4 cellular contexts compared by ENCODE assay signal in genomic region chr1:43413426-43413825, GRCh38. TPM values are rescaled to one million over a fixed set of nuclear protein-coding genes. Genes with fewer than 3 reads are reported as not detected.
A peak's percentile ranks its signal among the peaks of the same experiment; 100 is the strongest.
DNase-seq lines count a peak whose midpoint lies in the region; ATAC-seq, FAIRE-seq and TF ChIP-seq lines count a peak whose summit lies in the region.
"Not testable (repeated sequence)": the region's sequence is repeated elsewhere in the genome, so short reads cannot be mapped to it uniquely, and the experiment has no call there.

No MANE protein-coding gene starts in this region.

- H3K4me1 ChIP-seq in K562 (replicated peaks in 1 of 2; ENCODE audit: control insufficient read depth in 2 of 2, insufficient read depth in 2 of 2, low read length in 2 of 2), result not testable (repeated sequence)

- in situ Hi-C loops in K562 (cut with MboI), result loop anchor here (5.0 to 10.0 kb wide), 2 partner anchors 186 to 509 kb away; no protein-coding TSS in a partner anchor

- BruUV-seq in K562 (replicated peaks; lab: Mats Ljungman, UMichigan), result not testable (repeated sequence)

- H3K27ac Mint-ChIP-seq in HFFc6, result peak overlapping the region; percentile 29; the same call in 1 of the 2 replicates
- peak overlapping the region; percentile 74 for H3K27ac Mint-ChIP-seq in T-helper 17 cell
- H3K27ac Mint-ChIP-seq in activated CD8-positive, alpha-beta T cell treated with anti-CD3 and anti-CD28 coated beads, Interleukin-2, amount 10 ng/mL, durations not matched to agents 7 days and 5 days, result peak overlapping the region; percentile 2

- not testable (repeated sequence) for H3K9me3 ChIP-seq in T-helper 17 cell (ENCODE audit: control insufficient read depth, low read length, poor library complexity, severe bottlenecking); K562 (replicated peaks; ENCODE audit: control insufficient read depth, insufficient read depth, low read depth, low read length)

- not testable (repeated sequence) for H3K4me3 Mint-ChIP-seq in HFFc6; T-helper 17 cell; activated CD8-positive, alpha-beta T cell treated with anti-CD3 and anti-CD28 coated beads, Interleukin-2, amount 10 ng/mL, durations not matched to agents 7 days and 5 days

- POLR2A ChIA-PET in activated CD8-positive, alpha-beta T cell treated with anti-CD3 and anti-CD28 coated beads, Interleukin-2, amount 10 ng/mL, durations not matched to agents 7 days and 5 days (lab: Charles Lee), result not testable (repeated sequence)
- POLR2A ChIA-PET in K562 (lab: Yijun Ruan, JAX), result interaction anchor here (0.6 to 1.7 kb wide), 3 partner anchors 50 to 188 kb away, joined by 3 read pairs; no protein-coding TSS in a partner anchor

- H3K4me1 Mint-ChIP-seq in HFFc6 (ENCODE audit: low read depth) (peaks cover 27% of the 10 kb centered on the region), T-helper 17 cell (peaks cover 13% of the 10 kb centered on the region)
- not testable (repeated sequence) for H3K4me1 Mint-ChIP-seq in activated CD8-positive, alpha-beta T cell treated with anti-CD3 and anti-CD28 coated beads, Interleukin-2, amount 10 ng/mL, durations not matched to agents 7 days and 5 days (ENCODE audit: low read depth)

- not testable (repeated sequence) for H2AFZ ChIP-seq in K562 (ENCODE audit: low read depth, low read length)

- CTCF ChIA-PET in activated CD8-positive, alpha-beta T cell treated with anti-CD3 and anti-CD28 coated beads, Interleukin-2, amount 10 ng/mL, durations not matched to agents 7 days and 5 days (lab: Charles Lee), result interaction anchor here (1.6 to 4.1 kb wide), 7 partner anchors 17 to 500 kb away, joined by 5 to 85 read pairs (median 12); no protein-coding TSS in a partner anchor
- CTCF ChIA-PET in K562 (lab: Yijun Ruan, JAX; ENCODE audit: low intra/inter-chr PET ratio), result interaction anchor here (4.4 kb wide), 1 partner anchor 184 kb away, joined by 63 read pairs; no protein-coding TSS in a partner anchor

- not testable (repeated sequence) for H3K4me3 ChIP-seq in K562

- H3K27ac ChIP-seq in K562 (ENCODE audit: extremely low read depth, low read depth, low read length), result not testable (repeated sequence)

- intact Hi-C loops in K562 (cut with micrococcal nuclease), result not testable (repeated sequence)

- not testable (repeated sequence) for H3K9me3 Mint-ChIP-seq in HFFc6; activated CD8-positive, alpha-beta T cell treated with anti-CD3 and anti-CD28 coated beads, Interleukin-2, amount 10 ng/mL, durations not matched to agents 7 days and 5 days (ENCODE audit: insufficient read depth)

- not testable (repeated sequence) for TF ChIP-seq RAD21 in K562 (CRISPR knock-in tag; conservative IDR thresholded peaks at IDR 0.05 in 1 of 2, IDR thresholded peaks at IDR 0.05 in 1 of 2)

- not testable (repeated sequence) for H3K4me2 ChIP-seq in K562 (ENCODE audit: insufficient read depth, low read length)

- not testable (repeated sequence) for H3K27me3 Mint-ChIP-seq in HFFc6 (ENCODE audit: insufficient read depth); T-helper 17 cell; activated CD8-positive, alpha-beta T cell treated with anti-CD3 and anti-CD28 coated beads, Interleukin-2, amount 10 ng/mL, durations not matched to agents 7 days and 5 days (ENCODE audit: low read depth)

- H3K9ac ChIP-seq in K562 (ENCODE audit: insufficient read depth in 1 of 2, low read depth in 2 of 2, low read length in 2 of 2), result not testable (repeated sequence)

- not testable (repeated sequence) for TF ChIP-seq POLR2A in K562 (conservative IDR thresholded peaks at IDR 0.05)

- not testable (repeated sequence) for FAIRE-seq in K562 (lab: Jason Lieb, UNC)

- ATAC-seq in T-helper 17 cell; activated CD8-positive, alpha-beta T cell treated with anti-CD3 and anti-CD28 coated beads, Interleukin-2, amount 10 ng/mL, durations not matched to agents 7 days and 5 days; K562: not testable (repeated sequence)

- peaks cover 15% of the 10 kb centered on the region; the same call in 2 of the 3 replicates for H3K36me3 ChIP-seq in K562 (ENCODE audit: control insufficient read depth, insufficient read depth, low read length)

- TF ChIP-seq CTCF in HFFc6 (IDR thresholded peaks at IDR 0.05); K562 (IDR thresholded peaks at IDR 0.05 in 2 of 3, conservative IDR thresholded peaks at IDR 0.05 in 1 of 3; ENCODE audit: insufficient read depth in 2 of 3, low read depth in 1 of 3, low read length in 3 of 3): not testable (repeated sequence)

- H3K9me1 ChIP-seq in K562 (ENCODE audit: control insufficient read depth, insufficient read depth, low read length), result not testable (repeated sequence)

- not testable (repeated sequence) for H3K79me2 ChIP-seq in K562 (ENCODE audit: control insufficient read depth, insufficient read depth, low read length)

- WGBS in K562 (ENCODE audit: insufficient coverage, low coverage, missing lambda C conversion rate), result 75% methylated on average over 1 of the region's 1 CpG

- DNase-seq in HFFc6; T-helper 17 cell; activated CD8-positive, alpha-beta T cell treated with anti-CD3 and anti-CD28 coated beads, Interleukin-2, amount 10 ng/mL, durations not matched to agents 7 days and 5 days; K562 (ENCODE audit: extremely low read depth in 1 of 4, low spot score in 3 of 4): not testable (repeated sequence)

- not testable (repeated sequence) for H3K27me3 ChIP-seq in K562 (ENCODE audit: control insufficient read depth in 2 of 2, insufficient read depth in 2 of 2, low read length in 2 of 2)

- TF ChIP-seq EP300 in K562 (IDR thresholded peaks at IDR 0.05; ENCODE audit: low read length), result not testable (repeated sequence)

- peaks cover 46% of the 10 kb centered on the region for H3K36me3 Mint-ChIP-seq in HFFc6 (ENCODE audit: low read depth)
- H3K36me3 Mint-ChIP-seq in T-helper 17 cell (ENCODE audit: low read depth), result not testable (repeated sequence)
- H3K36me3 Mint-ChIP-seq in activated CD8-positive, alpha-beta T cell treated with anti-CD3 and anti-CD28 coated beads, Interleukin-2, amount 10 ng/mL, durations not matched to agents 7 days and 5 days (ENCODE audit: low read depth), result peaks cover 18% of the 10 kb centered on the region

- not testable (repeated sequence) for H4K20me1 ChIP-seq in K562 (replicated peaks; ENCODE audit: control insufficient read depth, insufficient read depth, low read length)

RNA-seq across cellular contexts. Expression of gene SZT2, which starts 23.7 kb away (rescaled TPM):
- 10 to 100 TPM; 17.2 to 21.8 (median 21.3) TPM for total RNA-seq in HFFc6 (2021; fragmentation: NEBNext Ultra II Directional; extraction: Animal tissue kit (Norgen Biotek cat#: 25700))
- total RNA-seq in T-helper 17 cell (10 to 100 TPM; 87.0 to 92.1 TPM), K562 (2014; rRNA removed) (9.2 and 11.5 TPM in 2 replicates), K562 (2014; rRNA removed; fragmentation: Illumina TruSeq; extraction: Trizol) (12.8 and 14.5 TPM in 2 replicates), K562 (2015; rRNA removed; fragmentation: Illumina TruSeq; extraction: Trizol) (14.4 and 15.8 TPM in 2 replicates), K562 (2021) (27.0 and 31.0 TPM in 2 replicates)
- total RNA-seq in activated CD8-positive, alpha-beta T cell treated with anti-CD3 and anti-CD28 coated beads, Interleukin-2, amount 10 ng/mL, durations not matched to agents 7 days and 5 days, result 10 to 100 TPM; 57.2 to 58.3 TPM
- 328 and 537 TPM in 2 replicates for total RNA-seq in K562 (2011; cell fraction: chromatin; rRNA removed; ENCODE audit: low replicate concordance)
- 162 and 172 TPM in 2 replicates for total RNA-seq in K562 (2011; cell fraction: nucleolus; rRNA removed)
- total RNA-seq in K562 (2011; cell fraction: nucleoplasm; rRNA removed), result 193 and 226 TPM in 2 replicates
- polyA plus RNA-seq in K562 (2011; rRNA removed) (9.1 and 14.4 TPM in 2 replicates), K562 (2014; fragmentation: Illumina TruSeq; extraction: Trizol) (14.7 and 15.1 TPM in 2 replicates), K562 (2014; fragmentation: Nextera tagmentation; extraction: Ambion mirVana) (1 to 10 TPM in 1 of 2 experiments, under 1 TPM in 1; 0.88 to 1.3 TPM), K562 (2014; rRNA removed) (16.7 and 18.4 TPM in 2 replicates)
- 5.5 and 7.0 TPM in 2 replicates for polyA plus RNA-seq in K562 (2011; cell fraction: cytosol; rRNA removed)
- 89.3 and 112 TPM in 2 replicates for polyA plus RNA-seq in K562 (2011; cell fraction: nucleus; rRNA removed)
- 12.1 and 24.7 TPM in 2 replicates for polyA plus RNA-seq in K562 (2012)
- polyA minus RNA-seq in K562 (2011; rRNA and poly(A)+ RNA removed), result 54.3 and 67.1 TPM in 2 replicates
- polyA minus RNA-seq in K562 (2011; cell fraction: cytosol; rRNA and poly(A)+ RNA removed), result 8.7 and 15.7 TPM in 2 replicates
- 52.0 and 88.4 TPM in 2 replicates for polyA minus RNA-seq in K562 (2011; cell fraction: nucleus; rRNA and poly(A)+ RNA removed)

RNA-seq across cellular contexts. Expression of gene MED8, which starts 23.8 kb away (rescaled TPM):
- total RNA-seq in HFFc6 (2021; fragmentation: NEBNext Ultra II Directional; extraction: Animal tissue kit (Norgen Biotek cat#: 25700)), result 10 to 100 TPM; 56.0 to 64.0 (median 60.8) TPM
- total RNA-seq in T-helper 17 cell, result 10 to 100 TPM; 13.7 to 16.4 TPM
- 10 to 100 TPM; 33.1 to 35.1 TPM for total RNA-seq in activated CD8-positive, alpha-beta T cell treated with anti-CD3 and anti-CD28 coated beads, Interleukin-2, amount 10 ng/mL, durations not matched to agents 7 days and 5 days
- 84.8 and 86.1 TPM in 2 replicates for total RNA-seq in K562 (2011; cell fraction: chromatin; rRNA removed; ENCODE audit: low replicate concordance)
- 36.7 and 38.5 TPM in 2 replicates for total RNA-seq in K562 (2011; cell fraction: nucleolus; rRNA removed)
- total RNA-seq in K562 (2011; cell fraction: nucleoplasm; rRNA removed), result 68.3 and 88.3 TPM in 2 replicates
- 51.5 and 51.7 TPM in 2 replicates for total RNA-seq in K562 (2014; rRNA removed)
- 52.7 and 56.4 TPM in 2 replicates for total RNA-seq in K562 (2014; rRNA removed; fragmentation: Illumina TruSeq; extraction: Trizol)
- total RNA-seq in K562 (2015; rRNA removed; fragmentation: Illumina TruSeq; extraction: Trizol), result 51.7 and 52.1 TPM in 2 replicates
- total RNA-seq in K562 (2021), result 57.7 and 60.7 TPM in 2 replicates
- 23.0 and 30.9 TPM in 2 replicates for polyA plus RNA-seq in K562 (2011; rRNA removed)
- polyA plus RNA-seq in K562 (2011; cell fraction: cytosol; rRNA removed), result 19.9 and 32.8 TPM in 2 replicates
- 44.6 and 77.2 TPM in 2 replicates for polyA plus RNA-seq in K562 (2011; cell fraction: nucleus; rRNA removed)
- polyA plus RNA-seq in K562 (2012), result 57.3 and 73.4 TPM in 2 replicates
- 55.3 and 60.3 TPM in 2 replicates for polyA plus RNA-seq in K562 (2014; fragmentation: Illumina TruSeq; extraction: Trizol)
- polyA plus RNA-seq in K562 (2014; fragmentation: Nextera tagmentation; extraction: Ambion mirVana), result 100 to 1,000 TPM; 104 to 120 TPM
- 32.3 and 37.6 TPM in 2 replicates for polyA plus RNA-seq in K562 (2014; rRNA removed)
- 25.5 and 32.5 TPM in 2 replicates for polyA minus RNA-seq in K562 (2011; rRNA and poly(A)+ RNA removed)
- polyA minus RNA-seq in K562 (2011; cell fraction: cytosol; rRNA and poly(A)+ RNA removed), result 13.7 and 19.7 TPM in 2 replicates
- 20.7 and 50.4 TPM in 2 replicates for polyA minus RNA-seq in K562 (2011; cell fraction: nucleus; rRNA and poly(A)+ RNA removed)

RNA-seq across cellular contexts. Expression of gene HYI, which starts 40.3 kb away (rescaled TPM):
- 10 to 100 TPM; 45.6 to 71.1 (median 61.7) TPM for total RNA-seq in HFFc6 (2021; fragmentation: NEBNext Ultra II Directional; extraction: Animal tissue kit (Norgen Biotek cat#: 25700))
- total RNA-seq in T-helper 17 cell, result 10 to 100 TPM; 14.8 to 24.1 TPM
- total RNA-seq in activated CD8-positive, alpha-beta T cell treated with anti-CD3 and anti-CD28 coated beads, Interleukin-2, amount 10 ng/mL, durations not matched to agents 7 days and 5 days, result 1 to 10 TPM; 8.4 to 9.5 TPM
- total RNA-seq in K562 (2011; cell fraction: chromatin; rRNA removed; ENCODE audit: low replicate concordance), result 2.6 and 4.9 TPM in 2 replicates
- 1.4 and 2.0 TPM in 2 replicates for total RNA-seq in K562 (2011; cell fraction: nucleolus; rRNA removed)
- 2.6 and 3.3 TPM in 2 replicates for total RNA-seq in K562 (2011; cell fraction: nucleoplasm; rRNA removed)
- 3.2 and 3.6 TPM in 2 replicates for total RNA-seq in K562 (2014; rRNA removed)
- total RNA-seq in K562 (2014; rRNA removed; fragmentation: Illumina TruSeq; extraction: Trizol), result 0.38 and 0.69 TPM in 2 replicates
- total RNA-seq in K562 (2015; rRNA removed; fragmentation: Illumina TruSeq; extraction: Trizol), result 1.7 and 1.8 TPM in 2 replicates
- total RNA-seq in K562 (2021), result 2.2 and 3.2 TPM in 2 replicates
- 1.1 and 1.2 TPM in 2 replicates for polyA plus RNA-seq in K562 (2011; rRNA removed)
- 1.3 and 1.5 TPM in 2 replicates for polyA plus RNA-seq in K562 (2011; cell fraction: cytosol; rRNA removed)
- polyA plus RNA-seq in K562 (2011; cell fraction: nucleus; rRNA removed), result 6.8 and 7.2 TPM in 2 replicates
- polyA plus RNA-seq in K562 (2012), result 10.1 and 18.1 TPM in 2 replicates
- 0.35 and 1.1 TPM in 2 replicates for polyA plus RNA-seq in K562 (2014; fragmentation: Illumina TruSeq; extraction: Trizol)
- polyA plus RNA-seq in K562 (2014; fragmentation: Nextera tagmentation; extraction: Ambion mirVana), result under 1 TPM in 1 of 2 experiments, not detected in 1; 0.04 TPM
- polyA plus RNA-seq in K562 (2014; rRNA removed), result 2.3 and 4.1 TPM in 2 replicates
- 0.32 and 0.84 TPM in 2 replicates for polyA minus RNA-seq in K562 (2011; rRNA and poly(A)+ RNA removed)
- polyA minus RNA-seq in K562 (2011; cell fraction: cytosol; rRNA and poly(A)+ RNA removed), result not detected in 2 replicates
- polyA minus RNA-seq in K562 (2011; cell fraction: nucleus; rRNA and poly(A)+ RNA removed), result 1.4 and 1.8 TPM in 2 replicates

RNA-seq across cellular contexts. Expression of gene ELOVL1, which starts 45.6 kb away (rescaled TPM):
- total RNA-seq in HFFc6 (2021; fragmentation: NEBNext Ultra II Directional; extraction: Animal tissue kit (Norgen Biotek cat#: 25700)), result 100 to 1,000 TPM; 137 to 185 (median 160) TPM
- 10 to 100 TPM; 32.3 to 36.9 TPM for total RNA-seq in T-helper 17 cell
- total RNA-seq in activated CD8-positive, alpha-beta T cell treated with anti-CD3 and anti-CD28 coated beads, Interleukin-2, amount 10 ng/mL, durations not matched to agents 7 days and 5 days, result 10 to 100 TPM; 69.6 to 71.0 TPM
- total RNA-seq in K562 (2011; cell fraction: chromatin; rRNA removed; ENCODE audit: low replicate concordance), result 99.9 and 173 TPM in 2 replicates
- total RNA-seq in K562 (2011; cell fraction: nucleolus; rRNA removed), result 189 and 197 TPM in 2 replicates
- total RNA-seq in K562 (2011; cell fraction: nucleoplasm; rRNA removed), result 151 and 160 TPM in 2 replicates
- total RNA-seq in K562 (2014; rRNA removed), result 53.4 and 73.1 TPM in 2 replicates
- total RNA-seq in K562 (2014; rRNA removed; fragmentation: Illumina TruSeq; extraction: Trizol), result 48.1 and 51.0 TPM in 2 replicates
- total RNA-seq in K562 (2015; rRNA removed; fragmentation: Illumina TruSeq; extraction: Trizol), result 65.3 and 66.6 TPM in 2 replicates
- 66.8 and 73.2 TPM in 2 replicates for total RNA-seq in K562 (2021)
- polyA plus RNA-seq in K562 (2011; rRNA removed), result 157 and 159 TPM in 2 replicates
- polyA plus RNA-seq in K562 (2011; cell fraction: cytosol; rRNA removed), result 165 and 200 TPM in 2 replicates
- 181 and 189 TPM in 2 replicates for polyA plus RNA-seq in K562 (2011; cell fraction: nucleus; rRNA removed)
- 78.5 and 117 TPM in 2 replicates for polyA plus RNA-seq in K562 (2012)
- 108 and 120 TPM in 2 replicates for polyA plus RNA-seq in K562 (2014; fragmentation: Illumina TruSeq; extraction: Trizol)
- polyA plus RNA-seq in K562 (2014; fragmentation: Nextera tagmentation; extraction: Ambion mirVana), result 100 to 1,000 TPM in 1 of 2 experiments, 10 to 100 TPM in 1; 70.3 to 147 TPM
- polyA plus RNA-seq in K562 (2014; rRNA removed), result 74.0 and 82.4 TPM in 2 replicates
- 50.4 and 62.9 TPM in 2 replicates for polyA minus RNA-seq in K562 (2011; rRNA and poly(A)+ RNA removed)
- polyA minus RNA-seq in K562 (2011; cell fraction: cytosol; rRNA and poly(A)+ RNA removed), result 24.4 and 41.4 TPM in 2 replicates
- 19.5 and 32.4 TPM in 2 replicates for polyA minus RNA-seq in K562 (2011; cell fraction: nucleus; rRNA and poly(A)+ RNA removed)

RNA-seq across cellular contexts. Expression of gene CDC20, which starts 54.6 kb away (rescaled TPM):
- 100 to 1,000 TPM in 5 of 6 experiments, 10 to 100 TPM in 1; 87.0 to 221 (median 183) TPM for total RNA-seq in HFFc6 (2021; fragmentation: NEBNext Ultra II Directional; extraction: Animal tissue kit (Norgen Biotek cat#: 25700))
- under 1 TPM; 0.65 to 0.97 TPM for total RNA-seq in T-helper 17 cell
- 100 to 1,000 TPM; 214 to 232 TPM for total RNA-seq in activated CD8-positive, alpha-beta T cell treated with anti-CD3 and anti-CD28 coated beads, Interleukin-2, amount 10 ng/mL, durations not matched to agents 7 days and 5 days
- 81.3 and 180 TPM in 2 replicates for total RNA-seq in K562 (2011; cell fraction: chromatin; rRNA removed; ENCODE audit: low replicate concordance)
- 147 and 157 TPM in 2 replicates for total RNA-seq in K562 (2011; cell fraction: nucleolus; rRNA removed)
- total RNA-seq in K562 (2011; cell fraction: nucleoplasm; rRNA removed), result 103 and 116 TPM in 2 replicates
- 183 and 244 TPM in 2 replicates for total RNA-seq in K562 (2014; rRNA removed)
- 94.5 and 106 TPM in 2 replicates for total RNA-seq in K562 (2014; rRNA removed; fragmentation: Illumina TruSeq; extraction: Trizol)
- 121 and 131 TPM in 2 replicates for total RNA-seq in K562 (2015; rRNA removed; fragmentation: Illumina TruSeq; extraction: Trizol)
- 212 and 224 TPM in 2 replicates for total RNA-seq in K562 (2021)
- polyA plus RNA-seq in K562 (2011; rRNA removed), result 92.8 and 173 TPM in 2 replicates
- polyA plus RNA-seq in K562 (2011; cell fraction: cytosol; rRNA removed), result 185 and 280 TPM in 2 replicates
- polyA plus RNA-seq in K562 (2011; cell fraction: nucleus; rRNA removed), result 254 and 290 TPM in 2 replicates
- 207 and 277 TPM in 2 replicates for polyA plus RNA-seq in K562 (2012)
- 178 and 197 TPM in 2 replicates for polyA plus RNA-seq in K562 (2014; fragmentation: Illumina TruSeq; extraction: Trizol)
- 10 to 100 TPM; 45.2 to 70.6 TPM for polyA plus RNA-seq in K562 (2014; fragmentation: Nextera tagmentation; extraction: Ambion mirVana)
- polyA plus RNA-seq in K562 (2014; rRNA removed), result 141 and 146 TPM in 2 replicates
- 115 and 154 TPM in 2 replicates for polyA minus RNA-seq in K562 (2011; rRNA and poly(A)+ RNA removed)
- polyA minus RNA-seq in K562 (2011; cell fraction: cytosol; rRNA and poly(A)+ RNA removed), result 157 and 191 TPM in 2 replicates
- polyA minus RNA-seq in K562 (2011; cell fraction: nucleus; rRNA and poly(A)+ RNA removed), result 40.5 and 60.9 TPM in 2 replicates

Comparison
In these comparisons a context has a peak if more than half of its experiments do, and no peak if none do; other contexts are left out.
1. H3K27ac Mint-ChIP-seq: peak in every context shown above with its lines; median percentile 74 in T-helper 17 cell; 29 in HFFc6; 2 in activated CD8-positive, alpha-beta T cell treated with anti-CD3 and anti-CD28 coated beads, Interleukin-2, amount 10 ng/mL, durations not matched to agents 7 days and 5 days.